8 cellular contexts compared by ENCODE assay signal in genomic region chr11:2139118-2139490, GRCh38. TPM values are rescaled to one million over a fixed set of nuclear protein-coding genes. Genes with fewer than 3 reads are reported as not detected.
DNase-seq lines count a peak whose midpoint lies in the region; ATAC-seq, FAIRE-seq and TF ChIP-seq lines count a peak whose summit lies in the region.

TSS of gene IGF2 (minus strand) at chr11:2139389. CDS start at chr11:2135523, 3,866 bp downstream.

- CTCF ChIA-PET in CD8-positive, alpha-beta T cell (lab: Charles Lee) = interaction anchor here (0.9 kb wide), 1 partner anchor 281 kb away, joined by 3 read pairs; no protein-coding TSS in a partner anchor

- POLR2A ChIA-PET in CD8-positive, alpha-beta T cell (lab: Charles Lee) = no interaction called here

- no peaks in the 10 kb centered on the region for H3K36me3 Mint-ChIP-seq in CD8-positive, alpha-beta T cell
- peaks cover 6% of the 10 kb centered on the region for H3K36me3 Mint-ChIP-seq in osteocyte (ENCODE audit: unreplicated experiment)

- peaks cover 13% of the 10 kb centered on the region for H3K4me1 ChIP-seq in CD8-positive, alpha-beta T cell (ENCODE audit: insufficient read depth, low read length)
- H3K4me1 ChIP-seq in RWPE2 (ENCODE audit: insufficient read depth, poor library complexity, severe bottlenecking) (no peaks in the 10 kb centered on the region), foreskin keratinocyte (peaks cover 5% of the 10 kb centered on the region)

- peaks cover 52% of the 10 kb centered on the region for H3K27me3 Mint-ChIP-seq in CD8-positive, alpha-beta T cell (ENCODE audit: low read depth)
- peaks cover 35% of the 10 kb centered on the region for H3K27me3 Mint-ChIP-seq in osteocyte (ENCODE audit: unreplicated experiment)

- peak within 1 kb of the TSS; percentile 81 for H3K4me3 Mint-ChIP-seq in CD8-positive, alpha-beta T cell
- H3K4me3 Mint-ChIP-seq in osteocyte (ENCODE audit: unreplicated experiment) = peak within 1 kb of the TSS; percentile 76

- no peak for FAIRE-seq in RCC 7860 (lab: Jason Lieb, UNC)

- TF ChIP-seq CTCF in CD8-positive, alpha-beta T cell (IDR thresholded peaks at IDR 0.05) = no peak
- no peak for TF ChIP-seq CTCF in RWPE2 (IDR thresholded peaks at IDR 0.05; ENCODE audit: poor library complexity, severe bottlenecking)
- TF ChIP-seq CTCF in foreskin keratinocyte (conservative IDR thresholded peaks at IDR 0.05) = peak; percentile 9
- TF ChIP-seq CTCF in osteocyte (IDR thresholded peaks at IDR 0.05) = peak; percentile 25

- H3K4me3 ChIP-seq in CD8-positive, alpha-beta T cell (ENCODE audit: low read depth, low read length) = peak within 1 kb of the TSS; percentile 35
- peak within 1 kb of the TSS; percentile 33 for H3K4me3 ChIP-seq in RWPE2 (ENCODE audit: severe bottlenecking)

- no peaks in the 10 kb centered on the region for H3K9me3 ChIP-seq in CD8-positive, alpha-beta T cell (ENCODE audit: low read length)
- no peaks in the 10 kb centered on the region for H3K9me3 ChIP-seq in RWPE2 (ENCODE audit: severe bottlenecking)

- no peaks in the 10 kb centered on the region for H3K9me3 Mint-ChIP-seq in CD8-positive, alpha-beta T cell
- H3K9me3 Mint-ChIP-seq in osteocyte (ENCODE audit: unreplicated experiment) = no peaks in the 10 kb centered on the region

- no peak for DNase-seq in CD8-positive, alpha-beta T cell
- no peak for DNase-seq in RWPE2 (ENCODE audit: low spot score)
- DNase-seq in foreskin keratinocyte = no peak
- no peak for DNase-seq in osteocyte (ENCODE audit: extremely low spot score, unreplicated experiment)
- DNase-seq in RCC 7860 (ENCODE audit: low spot score) = no peak
- no peak for DNase-seq in superior temporal gyrus (ENCODE audit: extremely low spot score)
- DNase-seq in NCI-H2029 (lab: John Stamatoyannopoulos, UW) = no peak

- H3K36me3 ChIP-seq in CD8-positive, alpha-beta T cell (ENCODE audit: insufficient read depth, low read length) = no peaks in the 10 kb centered on the region
- H3K36me3 ChIP-seq in RWPE2 (ENCODE audit: low read depth) = no peaks in the 10 kb centered on the region

- no peak within 1 kb of the TSS for H3K27ac Mint-ChIP-seq in CD8-positive, alpha-beta T cell
- H3K27ac Mint-ChIP-seq in osteocyte (ENCODE audit: unreplicated experiment) = peak within 1 kb of the TSS; percentile 63

- no peak for ATAC-seq in CD8-positive, alpha-beta T cell
- ATAC-seq in RWPE2 (ENCODE audit: low read depth) (no peak), foreskin keratinocyte (no peak), GM18498 (IDR thresholded peaks at IDR 0.05; ENCODE audit: unreplicated experiment) (no peak)

- intact Hi-C loops in CD8-positive, alpha-beta T cell (cut with DNase I, micrococcal nuclease) = no loop called here

- peaks cover 52% of the 10 kb centered on the region for H3K27me3 ChIP-seq in CD8-positive, alpha-beta T cell (ENCODE audit: insufficient read depth, low read length)
- H3K27me3 ChIP-seq in RWPE2 (ENCODE audit: insufficient read depth, poor library complexity, severe bottlenecking) (peaks cover 66% of the 10 kb centered on the region), foreskin keratinocyte (peaks cover 95% of the 10 kb centered on the region)

- no peak within 1 kb of the TSS for H3K27ac ChIP-seq in CD8-positive, alpha-beta T cell (ENCODE audit: low read depth, low read length)
- H3K27ac ChIP-seq in RWPE2 (ENCODE audit: poor library complexity, severe bottlenecking) (no peak within 1 kb of the TSS), foreskin keratinocyte (no peak within 1 kb of the TSS)

- H3K4me1 Mint-ChIP-seq in CD8-positive, alpha-beta T cell (ENCODE audit: low read depth) = peaks cover 3% of the 10 kb centered on the region
- H3K4me1 Mint-ChIP-seq in osteocyte (ENCODE audit: unreplicated experiment) = peaks cover 43% of the 10 kb centered on the region

RNA-seq across cellular contexts. Expression of gene IGF2, which starts in this region (rescaled TPM):
- not detected for total RNA-seq in CD8-positive, alpha-beta T cell
- under 0.01 and 0.14 TPM in 2 replicates for total RNA-seq in foreskin keratinocyte
- polyA plus RNA-seq in foreskin keratinocyte = 0.06 and 0.29 TPM in 2 replicates
- 521 and 590 TPM in 2 replicates for total RNA-seq in osteocyte

Comparison
In these comparisons a context has a peak if more than half of its experiments do, and no peak if none do; other contexts are left out.
1. RNA of gene IGF2 (total RNA-seq): 521 to 590 TPM in osteocyte; not detected in CD8-positive, alpha-beta T cell and under 0.01 to 0.14 TPM in foreskin keratinocyte; every median in the first group is over 100 times any median in the second.
2. CTCF ChIP-seq: peak in foreskin keratinocyte (single experiment) and osteocyte (single experiment); none in CD8-positive, alpha-beta T cell (single experiment) and RWPE2 (single experiment).